8 cellular contexts compared by ENCODE assay signal in genomic region chr1:110083453-110084225, GRCh38. TPM values are rescaled to one million over a fixed set of nuclear protein-coding genes. Genes with fewer than 3 reads are reported as not detected.
A peak's percentile ranks its signal among the peaks of the same experiment; 100 is the strongest.
DNase-seq lines count a peak whose midpoint lies in the region; ATAC-seq and TF ChIP-seq lines count a peak whose summit lies in the region.

No MANE protein-coding gene starts in this region.

- H3K27me3 Mint-ChIP-seq in activated B cell treated with CpG ODN at 0.5 μM for 24 hours, result peaks cover 44% of the 10 kb centered on the region

- peak overlapping the region; percentile 58 for H3K4me3 ChIP-seq in GM12865 (ENCODE audit: low read depth, low read length)
- H3K4me3 ChIP-seq in iPS-15b (ENCODE audit: low read depth, low read length), result peak overlapping the region; percentile 48
- H3K4me3 ChIP-seq in skeletal muscle tissue (ENCODE audit: low read length in 3 of 3), result peak overlapping the region; percentile 73 to 78 (median 74)

- H3K36me3 Mint-ChIP-seq in activated B cell treated with CpG ODN at 0.5 μM for 24 hours (ENCODE audit: low read depth), result no peaks in the 10 kb centered on the region

- H3K4me3 Mint-ChIP-seq in activated B cell treated with CpG ODN at 0.5 μM for 24 hours, result peak overlapping the region; percentile 88

- H3K4me1 ChIP-seq in iPS-15b (ENCODE audit: control insufficient read depth, insufficient read depth, low read length), result no peaks in the 10 kb centered on the region
- H3K4me1 ChIP-seq in skeletal muscle tissue (ENCODE audit: control insufficient read depth in 3 of 3, insufficient read depth in 3 of 3, low read length in 3 of 3), result peaks cover 11 to 21% (median 16%) of the 10 kb centered on the region in 3 donors

- H3K36me3 ChIP-seq in iPS-15b (ENCODE audit: control insufficient read depth, insufficient read depth, low read length) (no peaks in the 10 kb centered on the region), skeletal muscle tissue (ENCODE audit: control insufficient read depth in 3 of 3, insufficient read depth in 3 of 3, low read length in 3 of 3) (no peaks in the 10 kb centered on the region)

- H3K9ac ChIP-seq in iPS-15b (ENCODE audit: low read depth, low read length) (no peak overlapping the region), skeletal muscle tissue (ENCODE audit: low read depth in 1 of 3, low read length in 3 of 3) (peak overlapping the region; percentile 70 to 77 (median 70))

- TF ChIP-seq CTCF in GM12865 (IDR thresholded peaks at IDR 0.05; ENCODE audit: insufficient read depth, low read depth, low read length, missing control alignments), result no peak
- TF ChIP-seq CTCF in activated B cell treated with CpG ODN at 0.5 μM for 24 hours (IDR thresholded peaks at IDR 0.05), result no peak

- ATAC-seq in activated B cell treated with CpG ODN at 0.5 μM for 24 hours (ENCODE audit: low read depth) (peak; percentile 15), HG02981 (IDR thresholded peaks at IDR 0.05; ENCODE audit: unreplicated experiment) (no peak)

- peaks cover 87% of the 10 kb centered on the region for H3K27me3 ChIP-seq in iPS-15b (ENCODE audit: control insufficient read depth, insufficient read depth, low read length)
- peaks cover 44 to 55% (median 45%) of the 10 kb centered on the region in 3 donors for H3K27me3 ChIP-seq in skeletal muscle tissue (ENCODE audit: control insufficient read depth in 3 of 3, insufficient read depth in 3 of 3, low read length in 3 of 3)

- H3K27ac Mint-ChIP-seq in activated B cell treated with CpG ODN at 0.5 μM for 24 hours, result no peak overlapping the region

- H3K4me1 Mint-ChIP-seq in activated B cell treated with CpG ODN at 0.5 μM for 24 hours, result peaks cover 12% of the 10 kb centered on the region

- POLR2A ChIA-PET in activated B cell treated with CpG ODN at 0.5 μM for 24 hours (lab: Charles Lee), result interaction anchor here (1.2 kb wide), 1 partner anchor 49 kb away, joined by 4 read pairs; the partner anchor contains the start of gene STRIP1

- H3K27ac ChIP-seq in skeletal muscle tissue (ENCODE audit: low read depth, low read length), result no peak overlapping the region

- H3K9me3 ChIP-seq in iPS-15b (ENCODE audit: control insufficient read depth, insufficient read depth, low read length) (no peaks in the 10 kb centered on the region), skeletal muscle tissue (ENCODE audit: control insufficient read depth in 3 of 3, low read length in 3 of 3) (no peaks in the 10 kb centered on the region)

- intact Hi-C loops in activated B cell treated with CpG ODN at 0.5 μM for 24 hours (cut with micrococcal nuclease), result loop anchor here (1.0 kb wide), 1 partner anchor 14 kb away; no protein-coding TSS in a partner anchor

- no peaks in the 10 kb centered on the region for H3K9me3 Mint-ChIP-seq in activated B cell treated with CpG ODN at 0.5 μM for 24 hours

- CTCF ChIA-PET in activated B cell treated with CpG ODN at 0.5 μM for 24 hours (lab: Charles Lee), result no interaction called here

- DNase-seq in GM12865 (ENCODE audit: low read depth), result no peak
- DNase-seq in activated B cell treated with CpG ODN at 0.5 μM for 24 hours, result no peak
- DNase-seq in stimulated activated CD8-positive, alpha-beta memory T cell treated with anti-CD3 and anti-CD28 coated beads, Interleukin-4, amount 100 ng/mL, for 48 hours, result no peak
- no peak for DNase-seq in activated CD4-positive, CD25-positive, alpha-beta regulatory T cell treated with anti-CD3 and anti-CD28 coated beads, Interleukin-2, amount 50 U/mL, for 72 hours
- no peak for DNase-seq in globus pallidus (ENCODE audit: low spot score)

RNA-seq across cellular contexts. Expression of gene ALX3, which starts 13.2 kb away (rescaled TPM):
- total RNA-seq in activated B cell treated with CpG ODN at 0.5 μM for 24 hours (not detected in 2 replicates), skeletal muscle tissue (not detected)

RNA-seq across cellular contexts. Expression of gene UBL4B, which starts 28.6 kb away (rescaled TPM):
- not detected in 2 replicates for total RNA-seq in activated B cell treated with CpG ODN at 0.5 μM for 24 hours
- total RNA-seq in skeletal muscle tissue, result not detected

RNA-seq across cellular contexts. Expression of gene STRIP1, which starts 49.2 kb away (rescaled TPM):
- total RNA-seq in activated B cell treated with CpG ODN at 0.5 μM for 24 hours (60.4 and 77.3 TPM in 2 replicates), skeletal muscle tissue (37.1 TPM)
